Comparison of ENCODE assay signal across 7 cellular contexts in the genomic region with DNA sequence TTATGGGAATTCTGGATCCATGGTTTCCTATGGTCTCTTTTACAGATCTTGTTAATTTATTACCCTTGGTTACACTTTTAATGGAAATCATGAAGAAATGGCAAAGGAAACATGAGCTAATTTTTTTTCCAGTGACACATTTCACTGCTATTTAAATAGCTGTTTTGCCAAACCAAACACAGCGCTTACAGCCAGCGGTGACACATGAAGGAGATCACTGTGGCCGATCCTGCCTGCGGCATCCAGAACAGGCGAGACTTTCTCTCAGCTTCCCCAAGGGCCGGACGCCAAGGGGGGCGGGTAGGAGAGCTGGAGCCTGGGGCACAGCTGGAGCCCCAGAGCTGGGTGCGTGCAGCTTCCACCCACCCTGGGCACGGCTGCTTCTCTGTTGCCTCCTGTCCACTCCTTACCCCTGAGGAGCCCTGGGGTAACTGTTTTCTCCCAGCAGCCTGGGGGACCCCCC.
A peak's percentile ranks its signal among the peaks of the same experiment; 100 is the strongest.
DNase-seq lines count a peak whose midpoint lies in the region; ATAC-seq and TF ChIP-seq lines count a peak whose summit lies in the region.

No MANE protein-coding gene starts in this region.

- peak overlapping the region; percentile 56 for H3K27ac ChIP-seq in upper lobe of right lung

- no peaks in the 10 kb centered on the region for H3K27me3 ChIP-seq in upper lobe of right lung

- no peaks in the 10 kb centered on the region for H3K9me3 ChIP-seq in upper lobe of right lung

- peaks cover 35% of the 10 kb centered on the region for H3K4me1 ChIP-seq in upper lobe of right lung

- DNase-seq in NCI-H460 (ENCODE audit: extremely low read depth, low read depth) (peak; percentile 24), dermis blood vessel endothelial cell (peak; percentile 82), lung microvascular endothelial cell (ENCODE audit: low read depth in 2 of 2) (peak; percentile 68 to 96), upper lobe of right lung (no peak), NCI-H82 (lab: John Stamatoyannopoulos, UW) (no peak), activated T-cell treated with anti-CD3 and anti-CD28 coated beads for 4 hours (no peak)

- ATAC-seq in upper lobe of right lung (peak; percentile 54), HG02571 (IDR thresholded peaks at IDR 0.05; ENCODE audit: unreplicated experiment) (no peak)

- H3K36me3 ChIP-seq in upper lobe of right lung: no peaks in the 10 kb centered on the region

- no peak for TF ChIP-seq CTCF in upper lobe of right lung (IDR thresholded peaks at IDR 0.05)

- H3K4me3 ChIP-seq in upper lobe of right lung: no peak overlapping the region

- intact Hi-C loops in upper lobe of right lung (cut with DNase I): no loop called here

Comparison
In these comparisons a context has a peak if more than half of its experiments do, and no peak if none do; other contexts are left out.
1. DNase-seq: peak in NCI-H460 (single experiment), dermis blood vessel endothelial cell (single experiment) and lung microvascular endothelial cell (2 of 2); none in upper lobe of right lung (single experiment), NCI-H82 (single experiment) and activated T-cell treated with anti-CD3 and anti-CD28 coated beads for 4 hours (single experiment).